In the genomic region with DNA sequence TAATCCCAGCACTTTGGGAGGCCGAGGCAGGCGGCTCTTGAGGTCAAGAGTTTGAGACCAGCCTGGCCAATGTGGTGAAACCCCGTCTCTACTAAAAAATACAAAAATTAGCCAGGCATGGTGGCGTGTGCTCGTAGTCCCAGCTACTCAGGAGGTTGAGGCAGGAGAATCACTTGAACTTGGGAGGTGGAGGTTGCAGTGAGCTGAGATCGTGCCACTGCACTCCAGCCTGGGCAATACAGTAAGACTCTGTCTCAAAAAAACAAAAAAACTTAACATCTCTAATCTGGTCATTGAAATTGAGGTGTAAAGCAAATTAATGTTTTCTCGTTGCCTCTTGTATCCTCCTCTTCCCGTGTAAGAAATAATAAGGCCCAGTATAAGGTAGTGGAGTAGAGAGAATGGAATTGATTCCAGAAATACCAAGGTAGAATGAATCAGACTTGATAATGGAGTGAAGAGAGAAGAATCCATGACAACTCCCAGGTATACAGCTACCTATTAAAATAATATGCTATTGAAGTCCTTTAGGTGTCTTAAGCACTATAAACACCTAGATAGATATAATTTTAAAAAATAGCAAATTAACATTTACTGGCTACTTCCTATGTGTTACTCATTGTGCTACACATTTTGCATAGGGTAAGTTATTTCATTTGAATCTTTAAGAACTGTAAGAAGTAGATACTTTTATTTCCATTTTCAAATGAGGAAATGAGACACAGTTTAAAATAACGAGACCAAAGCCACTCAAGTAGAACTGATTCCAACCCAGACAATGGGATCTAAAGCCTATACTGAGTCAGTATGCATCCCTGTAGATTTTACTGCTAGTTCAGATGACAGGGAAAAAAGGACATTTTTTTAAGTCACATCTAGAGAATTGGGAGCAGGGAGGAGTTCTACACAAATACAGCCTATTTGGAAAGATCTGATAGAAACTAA, we compare ENCODE assay signal across 12 cellular contexts. TPM values are rescaled to one million over a fixed set of nuclear protein-coding genes. Genes with fewer than 3 reads are reported as not detected.
DNase-seq lines count a peak whose midpoint lies in the region; ATAC-seq and TF ChIP-seq lines count a peak whose summit lies in the region.
"Had no signal": no experiment of that assay in that cellular context is flagged by ENCODE, and none has a peak within 500 bp of the region (broad histone marks: within the 10 kb centered on the region; RNA-seq: fewer than 3 reads in every experiment).

No MANE protein-coding gene starts in this region.

- H3K27ac Mint-ChIP-seq in natural killer cell = peak overlapping the region; percentile 94 to 95

- no peaks in the 10 kb centered on the region for H3K9me3 Mint-ChIP-seq in natural killer cell

- ATAC-seq in GM18858 (IDR thresholded peaks at IDR 0.05; ENCODE audit: unreplicated experiment) (peak; percentile 30), HG02642 (IDR thresholded peaks at IDR 0.05; ENCODE audit: poor library complexity, unreplicated experiment) (peak; percentile 36), natural killer cell (no peak), HG02840 (IDR thresholded peaks at IDR 0.05; ENCODE audit: low FRiP score, unreplicated experiment) (no peak)
- ATAC-seq: HepG2 had no signal

- no peaks in the 10 kb centered on the region for H3K36me3 Mint-ChIP-seq in natural killer cell

- in situ Hi-C loops in GM13976 (cut with MboI; ENCODE audit: low sequenced_read_pairs, unreplicated experiment) = no loop called here

- no peaks in the 10 kb centered on the region for H3K27me3 Mint-ChIP-seq in natural killer cell (ENCODE audit: low read depth in 2 of 2)

- no peaks in the 10 kb centered on the region for H3K9me3 ChIP-seq in SK-N-MC (ENCODE audit: low read depth, low read length)
- H3K9me3 ChIP-seq: SK-N-SH had no signal

- no peak for TF ChIP-seq CTCF in natural killer cell (IDR thresholded peaks at IDR 0.05)
- TF ChIP-seq CTCF in GM13976 (IDR thresholded peaks at IDR 0.05; ENCODE audit: borderline replicate concordance, control extremely low read depth, extremely low read depth, insufficient read depth, missing control alignments) = no peak

- 0 out of 2 replicates have a peak overlapping the region, but pooled peaks have one; percentile 37 for H3K27ac ChIP-seq in SK-N-MC

- H3K36me3 ChIP-seq in SK-N-MC (ENCODE audit: insufficient read depth, low read length) = 0 out of 2 replicates have a peak, but pooled peaks cover 5% of the 10 kb centered on the region

- intact Hi-C loops in natural killer cell (cut with micrococcal nuclease) = no loop called here

- H3K4me3 ChIP-seq in SK-N-MC = no peak overlapping the region

- DNase-seq in SK-N-MC (ENCODE audit: low read depth, low spot score) (no peak), natural killer cell (no peak), GM13976 (ENCODE audit: low spot score) (no peak), NCI-H82 treated with DMSO at 0.1 percent for 48 hours (lab: John Stamatoyannopoulos, UW; ENCODE audit: unreplicated experiment) (no peak), hippocampal formation (lab: John Stamatoyannopoulos, UW) (no peak)
- DNase-seq: activated CD4-positive, alpha-beta T cell treated with anti-CD3 and anti-CD28 coated beads, Interleukin-2, amount 50 U/mL, for 4 hours; NCI-H226; SK-N-SH had no signal

- peaks cover 82% of the 10 kb centered on the region in 2 donors for H3K4me1 Mint-ChIP-seq in natural killer cell

- no peak overlapping the region for H3K9ac ChIP-seq in SK-N-MC (ENCODE audit: insufficient read length)
- H3K9ac ChIP-seq: SK-N-SH had no signal

- H3K4me3 Mint-ChIP-seq in natural killer cell = peak overlapping the region; percentile 70

RNA-seq across cellular contexts. Expression of gene RAP1B, which starts 23.2 kb away (rescaled TPM):
- total RNA-seq in natural killer cell = 100 to 1,000 TPM; 517 to 664 (median 572) TPM

RNA-seq across cellular contexts. Expression of gene NUP107, which starts 52.9 kb away (rescaled TPM):
- 10 to 100 TPM; 54.9 to 69.2 (median 62.0) TPM for total RNA-seq in natural killer cell

Comparison
In these comparisons a context has a peak if more than half of its experiments do, and no peak if none do; other contexts are left out.
1. ATAC-seq: peak in GM18858 (single experiment) and HG02642 (single experiment); none in natural killer cell (0 of 3) and HG02840 (single experiment).